ENCODE assay signal across 15 cellular contexts in genomic region chr15:69491051-69491505, GRCh38. TPM values are rescaled to one million over a fixed set of nuclear protein-coding genes. Genes with fewer than 3 reads are reported as not detected.
DNase-seq lines count a peak whose midpoint lies in the region; ATAC-seq, FAIRE-seq and TF ChIP-seq lines count a peak whose summit lies in the region.
"Had no signal": no experiment of that assay in that cellular context is flagged by ENCODE, and none has a peak within 500 bp of the region (broad histone marks: within the 10 kb centered on the region; RNA-seq: fewer than 3 reads in every experiment).

No MANE protein-coding gene starts in this region.

- H2AFZ ChIP-seq in astrocyte (ENCODE audit: low read depth, low read length) (no peak overlapping the region), smooth muscle cell (ENCODE audit: low read depth) (no peak overlapping the region)

- no peak overlapping the region for H3K27ac ChIP-seq in astrocyte (ENCODE audit: low read depth, low read length)
- H3K27ac ChIP-seq in right cardiac atrium (ENCODE audit: low read length), result peak overlapping the region; percentile 9
- H3K27ac ChIP-seq in sigmoid colon, result peak overlapping the region; percentile 36 to 46 (median 44)
- H3K27ac ChIP-seq in smooth muscle cell (ENCODE audit: low read depth), result no peak overlapping the region

- H3K79me2 ChIP-seq in astrocyte (ENCODE audit: insufficient read depth, low read length) (no peaks in the 10 kb centered on the region), smooth muscle cell (ENCODE audit: low read depth) (no peaks in the 10 kb centered on the region)

- no peak overlapping the region for H3K27ac Mint-ChIP-seq in astrocyte (ENCODE audit: unreplicated experiment)
- no peak overlapping the region for H3K27ac Mint-ChIP-seq in glutamatergic neuron (ENCODE audit: unreplicated experiment)

- H3K4me3 Mint-ChIP-seq in astrocyte (ENCODE audit: unreplicated experiment), result no peak overlapping the region
- H3K4me3 Mint-ChIP-seq in glutamatergic neuron (ENCODE audit: unreplicated experiment), result no peak overlapping the region
- H3K4me3 Mint-ChIP-seq: naive thymus-derived CD8-positive, alpha-beta T cell had no signal

- H3K4me1 Mint-ChIP-seq in astrocyte (ENCODE audit: low read depth, unreplicated experiment), result peaks cover 2% of the 10 kb centered on the region
- peaks cover 6% of the 10 kb centered on the region for H3K4me1 Mint-ChIP-seq in glutamatergic neuron (ENCODE audit: low read depth, unreplicated experiment)

- H3K36me3 ChIP-seq in astrocyte (ENCODE audit: insufficient read depth, low read length) (no peaks in the 10 kb centered on the region), sigmoid colon (no peaks in the 10 kb centered on the region), smooth muscle cell (ENCODE audit: low read depth) (no peaks in the 10 kb centered on the region)

- TF ChIP-seq CTCF in astrocyte (IDR thresholded peaks at IDR 0.05; ENCODE audit: insufficient read depth, low read depth, low read length) (no peak), sigmoid colon (IDR thresholded peaks at IDR 0.05) (no peak), glutamatergic neuron (IDR thresholded peaks at IDR 0.05; ENCODE audit: partially characterized antibody, unreplicated experiment) (no peak), smooth muscle cell (IDR thresholded peaks at IDR 0.05; ENCODE audit: borderline replicate concordance, insufficient read depth, poor library complexity, severe bottlenecking) (no peak)

- H3K36me3 Mint-ChIP-seq in astrocyte (ENCODE audit: low read depth, unreplicated experiment), result peaks cover 7% of the 10 kb centered on the region
- peaks cover 15% of the 10 kb centered on the region for H3K36me3 Mint-ChIP-seq in glutamatergic neuron (ENCODE audit: unreplicated experiment)

- FAIRE-seq in astrocyte (lab: Jason Lieb, UNC), result no peak

- no peaks in the 10 kb centered on the region for H3F3A ChIP-seq in smooth muscle cell (ENCODE audit: low read depth)

- peak; percentile 11 for DNase-seq in GM04504 (ENCODE audit: low read depth)
- DNase-seq in astrocyte (ENCODE audit: low read depth), result peak; percentile 55
- DNase-seq in right cardiac atrium, result peak; percentile 80 to 89 (median 84)
- DNase-seq in sigmoid colon, result peak; percentile 72
- DNase-seq in glutamatergic neuron, result no peak
- DNase-seq in NCI-H2081 treated with DMSO at 0.1 percent for 48 hours (lab: John Stamatoyannopoulos, UW), result no peak
- no peak for DNase-seq in smooth muscle cell (lab: John Stamatoyannopoulos, UW; ENCODE audit: unreplicated experiment)
- DNase-seq: activated naive CD4-positive, alpha-beta T cell treated with anti-CD3 and anti-CD28 coated beads, Interleukin-2, amount 50 U/mL, for 16 hours; central memory CD4-positive, alpha-beta T cell; naive thymus-derived CD8-positive, alpha-beta T cell; NCI-H1694; NCI-H524 treated with DMSO at 0.1 percent for 48 hours; stimulated activated CD4-positive, alpha-beta T cell treated with anti-CD3 and anti-CD28 coated beads, Interleukin-4, amount 100 ng/mL, for 1 hour had no signal

- H3K9me3 ChIP-seq in astrocyte (ENCODE audit: insufficient read depth, low read depth, low read length), result no peaks in the 10 kb centered on the region
- no peaks in the 10 kb centered on the region for H3K9me3 ChIP-seq in right cardiac atrium (ENCODE audit: control insufficient read depth, low read length)
- H3K9me3 ChIP-seq in sigmoid colon, result no peaks in the 10 kb centered on the region
- no peaks in the 10 kb centered on the region for H3K9me3 ChIP-seq in smooth muscle cell (replicated peaks; ENCODE audit: low read depth)

- TF ChIP-seq EP300 in sigmoid colon (IDR thresholded peaks at IDR 0.05), result no peak

- H3K4me1 ChIP-seq in astrocyte (ENCODE audit: insufficient read depth, low read length) (no peaks in the 10 kb centered on the region), right cardiac atrium (ENCODE audit: control insufficient read depth, insufficient read depth, low read length) (peaks cover 4% of the 10 kb centered on the region), sigmoid colon (peaks cover 0 to 10% (median 0%) of the 10 kb centered on the region in 4 donors), smooth muscle cell (ENCODE audit: low read depth) (no peaks in the 10 kb centered on the region)

- H3K27me3 Mint-ChIP-seq in astrocyte (ENCODE audit: low read depth, unreplicated experiment) (peaks cover 25% of the 10 kb centered on the region), glutamatergic neuron (ENCODE audit: unreplicated experiment) (peaks cover 5% of the 10 kb centered on the region)

- no peak overlapping the region for H3K4me3 ChIP-seq in astrocyte (ENCODE audit: insufficient read depth, low read depth, low read length)
- H3K4me3 ChIP-seq in right cardiac atrium (ENCODE audit: low read length), result no peak overlapping the region
- no peak overlapping the region for H3K4me3 ChIP-seq in sigmoid colon
- H3K4me3 ChIP-seq in smooth muscle cell, result no peak overlapping the region

- H3K4me2 ChIP-seq in astrocyte (ENCODE audit: low read length), result no peak overlapping the region
- H3K4me2 ChIP-seq in smooth muscle cell, result no peak overlapping the region

- no peak overlapping the region for H3K9ac ChIP-seq in astrocyte (ENCODE audit: low read length)
- no peak overlapping the region for H3K9ac ChIP-seq in smooth muscle cell (ENCODE audit: low read depth)

- H3K9me3 Mint-ChIP-seq in astrocyte (ENCODE audit: unreplicated experiment), result peaks cover 6% of the 10 kb centered on the region
- H3K9me3 Mint-ChIP-seq in glutamatergic neuron (ENCODE audit: unreplicated experiment), result peaks cover 3% of the 10 kb centered on the region

- TF ChIP-seq POLR2A in sigmoid colon (IDR thresholded peaks at IDR 0.05), result no peak

- ATAC-seq in right cardiac atrium, result peak; percentile 84 to 85
- ATAC-seq in GM21526 (IDR thresholded peaks at IDR 0.05; ENCODE audit: low FRiP score, unreplicated experiment), result no peak
- ATAC-seq: activated CD4-positive, CD25-positive, alpha-beta regulatory T cell treated with anti-CD3 and anti-CD28 coated beads, Interleukin-2, amount 50 U/mL, for 24 hours; naive thymus-derived CD8-positive, alpha-beta T cell had no signal

- 46% methylated on average over 3 of the region's 3 CpGs for WGBS in right cardiac atrium
- WGBS in sigmoid colon, 2 donors, result 30 to 66% methylated on average over 3 of the region's 3 CpGs
- 79% methylated on average over 3 of the region's 3 CpGs for WGBS in smooth muscle cell (ENCODE audit: low lambda C conversion rate)

- H3K27me3 ChIP-seq in astrocyte (ENCODE audit: insufficient read depth, low read length) (peaks cover 14% of the 10 kb centered on the region), right cardiac atrium (ENCODE audit: control insufficient read depth, insufficient read depth) (no peaks in the 10 kb centered on the region), sigmoid colon (no peaks in the 10 kb centered on the region), smooth muscle cell (ENCODE audit: low read depth) (no peaks in the 10 kb centered on the region)

- H4K20me1 ChIP-seq in astrocyte (ENCODE audit: insufficient read depth, low read length), result no peaks in the 10 kb centered on the region
- no peaks in the 10 kb centered on the region for H4K20me1 ChIP-seq in smooth muscle cell (ENCODE audit: low read depth)

- intact Hi-C loops in right cardiac atrium (cut with DNase I), result no loop called here
- intact Hi-C loops in sigmoid colon (cut with DNase I), result no loop called here

RNA-seq across cellular contexts. Expression of gene RPLP1, which starts 38.5 kb away (rescaled TPM):
- 1,331 and 1,465 TPM in 2 replicates for total RNA-seq in astrocyte
- total RNA-seq in right cardiac atrium, result 1,000 to 10,000 TPM in 2 of 4 donors, 100 to 1,000 TPM in 2; 899 to 1,271 (median 999) TPM
- 1,013 TPM for polyA plus RNA-seq in right cardiac atrium
- 1,000 to 10,000 TPM; 1,053 to 1,114 (median 1,095) TPM for total RNA-seq in sigmoid colon
- 1,000 to 10,000 TPM; 1,446 to 2,471 (median 2,101) TPM for polyA plus RNA-seq in sigmoid colon
- total RNA-seq in glutamatergic neuron (ENCODE audit: unreplicated experiment), result 572 TPM
- 321 and 375 TPM in 2 replicates for total RNA-seq in smooth muscle cell
- 1,155 and 1,251 TPM in 2 replicates for polyA plus RNA-seq in smooth muscle cell

Comparison
In these comparisons a context has a peak if more than half of its experiments do, and no peak if none do; other contexts are left out.
1. DNase-seq: peak in GM04504 (single experiment), astrocyte (single experiment), right cardiac atrium (3 of 3) and sigmoid colon (single experiment); none in glutamatergic neuron (single experiment), NCI-H2081 treated with DMSO at 0.1 percent for 48 hours (single experiment) and smooth muscle cell (single experiment).
2. H3K27ac ChIP-seq: peak in right cardiac atrium (single experiment) and sigmoid colon (4 of 4); none in astrocyte (single experiment) and smooth muscle cell (single experiment).